In the genomic region with DNA sequence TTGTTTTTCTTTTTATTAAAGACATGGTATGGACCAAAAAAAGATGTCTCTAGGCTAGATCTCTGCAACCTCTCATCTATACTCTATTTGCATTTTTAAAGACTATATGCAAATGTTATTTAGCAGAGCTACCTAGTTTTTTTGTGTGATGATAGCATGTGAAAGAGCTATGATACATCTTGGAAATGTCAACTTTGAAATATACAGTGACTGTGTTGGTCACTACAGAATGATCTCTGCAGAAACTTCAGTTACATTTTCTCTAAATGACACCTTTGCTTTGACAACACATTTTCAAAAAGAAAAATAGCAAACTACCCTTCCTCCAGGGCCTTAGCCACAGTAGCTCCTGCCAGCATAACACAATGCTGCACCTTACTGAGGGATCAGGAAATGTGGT, we compare ENCODE assay signal across 21 cellular contexts.
"Had no signal": no experiment of that assay in that cellular context is flagged by ENCODE, and none has a peak within 500 bp of the region (broad histone marks: within the 10 kb centered on the region; RNA-seq: fewer than 3 reads in every experiment).

No MANE protein-coding gene starts in this region.

- H3K9me3 Mint-ChIP-seq: mesothelial cell of epicardium, type B pancreatic cell had no signal

- H3K4me3 Mint-ChIP-seq: activated CD4-positive, alpha-beta memory T cell treated with anti-CD3 and anti-CD28 coated beads, Interleukin-2, amount 10 ng/mL, durations not matched to agents 7 days and 5 days; activated T-cell treated with anti-CD3 and anti-CD28 coated beads, Interleukin-2, amount 50 U/mL, for 24 hours; brain; mesothelial cell of epicardium; naive thymus-derived CD8-positive, alpha-beta T cell; type B pancreatic cell had no signal

- H3K36me3 ChIP-seq: gastroesophageal sphincter, left ventricle myocardium inferior, ovary, thoracic aorta, vagina had no signal

- H3K27me3 ChIP-seq: gastroesophageal sphincter, ovary, vagina had no signal

- ATAC-seq: gastroesophageal sphincter; naive thymus-derived CD8-positive, alpha-beta T cell; psoas muscle; right cardiac atrium had no signal

- H3K4me3 ChIP-seq: gastroesophageal sphincter, left ventricle myocardium inferior, ovary, psoas muscle, thoracic aorta, vagina had no signal

- H3K36me3 Mint-ChIP-seq: brain, mesothelial cell of epicardium, type B pancreatic cell had no signal

- H3K4me1 ChIP-seq: gastroesophageal sphincter, left ventricle myocardium inferior, psoas muscle, vagina had no signal

- H3K9me3 ChIP-seq: gastroesophageal sphincter, ovary, psoas muscle, thoracic aorta, vagina had no signal

- H3K27ac Mint-ChIP-seq: activated CD4-positive, alpha-beta memory T cell treated with anti-CD3 and anti-CD28 coated beads, Interleukin-2, amount 10 ng/mL, durations not matched to agents 7 days and 5 days; brain; mesothelial cell of epicardium; type B pancreatic cell had no signal

- H3K27ac ChIP-seq: epithelial cell of prostate, gastroesophageal sphincter, left ventricle myocardium inferior, ovary, psoas muscle, thoracic aorta, vagina had no signal

- DNase-seq: activated CD4-positive, alpha-beta memory T cell treated with anti-CD3 and anti-CD28 coated beads, Interleukin-2, amount 10 ng/mL, durations not matched to agents 7 days and 5 days; activated CD4-positive, alpha-beta T cell treated with anti-CD3 and anti-CD28 coated beads for 48 hours; activated gamma-delta T cell treated with Interleukin-2 at 50 U/mL for 16 hours; activated T-cell treated with anti-CD3 and anti-CD28 coated beads, Interleukin-2, amount 50 U/mL, for 24 hours; anterior cingulate cortex; head of caudate nucleus; hypothalamus; left ventricle myocardium inferior; naive thymus-derived CD8-positive, alpha-beta T cell; ovary; psoas muscle; right cardiac atrium; stimulated activated CD4-positive, alpha-beta T cell treated with anti-CD3 and anti-CD28 coated beads, Interleukin-4, amount 100 ng/mL, for 4 hours; T-helper 9 cell had no signal

- H3K27me3 Mint-ChIP-seq: activated CD4-positive, alpha-beta memory T cell treated with anti-CD3 and anti-CD28 coated beads, Interleukin-2, amount 10 ng/mL, durations not matched to agents 7 days and 5 days; activated T-cell treated with anti-CD3 and anti-CD28 coated beads, Interleukin-2, amount 50 U/mL, for 24 hours; brain; naive thymus-derived CD8-positive, alpha-beta T cell had no signal
